Comparison of ENCODE assay signal across 10 cellular contexts in genomic region chr6:31621320-31621939, GRCh38. TPM values are rescaled to one million over a fixed set of nuclear protein-coding genes. Genes with fewer than 3 reads are reported as not detected.
DNase-seq lines count a peak whose midpoint lies in the region; ATAC-seq and TF ChIP-seq lines count a peak whose summit lies in the region.
"Had no signal": no experiment of that assay in that cellular context is flagged by ENCODE, and none has a peak within 500 bp of the region (broad histone marks: within the 10 kb centered on the region; RNA-seq: fewer than 3 reads in every experiment).

No MANE protein-coding gene starts in this region.

- peaks cover 32% of the 10 kb centered on the region for H3K36me3 ChIP-seq in H7 (replicated peaks; ENCODE audit: control insufficient read depth, insufficient read depth, low read length)
- H3K36me3 ChIP-seq in WERI-Rb-1 = peaks cover 58% of the 10 kb centered on the region
- peaks cover 3 to 38% of the 10 kb centered on the region in 2 donors for H3K36me3 ChIP-seq in gastrocnemius medialis

- in situ Hi-C loops in gastrocnemius medialis (cut with MboI; ENCODE audit: low sequenced_read_pairs in 4 of 4) = no loop called here

- ATAC-seq in foreskin keratinocyte (no peak), gastrocnemius medialis (no peak)

- DNase-seq in H7 (no peak), WERI-Rb-1 (no peak), foreskin keratinocyte (no peak), gastrocnemius medialis (no peak), NCI-H2196 (lab: John Stamatoyannopoulos, UW; ENCODE audit: unreplicated experiment) (no peak), GF-D8 (lab: John Stamatoyannopoulos, UW) (no peak)
- DNase-seq in stimulated activated CD4-positive, alpha-beta T cell treated with anti-CD3 and anti-CD28 coated beads, Interleukin-2, amount 100 ng/mL, for 24 hours = no peak
- no peak for DNase-seq in stimulated activated CD4-positive, alpha-beta T cell treated with anti-CD3 and anti-CD28 coated beads, Interleukin-4, amount 100 ng/mL, for 1 hour

- H3K9me3 ChIP-seq in WERI-Rb-1 (ENCODE audit: severe bottlenecking) (no peaks in the 10 kb centered on the region), gastrocnemius medialis (no peaks in the 10 kb centered on the region)

- intact Hi-C loops in gastrocnemius medialis (cut with DNase I; ENCODE audit: low total_unique reads) = loop anchor here (2.0 to 10.0 kb wide), 2 partner anchors 75 to 1007 kb away; partner anchors contain the start of genes ATP6V1G2, MRPS18B, NFKBIL1 and PPP1R10

- H3K27ac ChIP-seq in WERI-Rb-1 = peak overlapping the region; percentile 99
- peak overlapping the region; percentile 88 for H3K27ac ChIP-seq in foreskin keratinocyte
- H3K27ac ChIP-seq in gastrocnemius medialis = peak overlapping the region; percentile 91 to 97 (median 96)

- TF ChIP-seq CTCF in WERI-Rb-1 (IDR thresholded peaks at IDR 0.05; ENCODE audit: low read depth, low read length) (no peak), foreskin keratinocyte (conservative IDR thresholded peaks at IDR 0.05) (no peak), gastrocnemius medialis (IDR thresholded peaks at IDR 0.05 in 4 of 5, conservative IDR thresholded peaks at IDR 0.05 in 1 of 5) (no peak)

- no peaks in the 10 kb centered on the region for H3K27me3 ChIP-seq in H7 (ENCODE audit: control insufficient read depth, insufficient read depth, low read length)
- H3K27me3 ChIP-seq in WERI-Rb-1 (ENCODE audit: insufficient read depth, low read depth, severe bottlenecking) = no peaks in the 10 kb centered on the region
- no peaks in the 10 kb centered on the region for H3K27me3 ChIP-seq in foreskin keratinocyte
- no peaks in the 10 kb centered on the region for H3K27me3 ChIP-seq in gastrocnemius medialis

- H3K4me3 ChIP-seq in H7 (ENCODE audit: insufficient read depth, low read depth, low read length) (peak overlapping the region; percentile 67), WERI-Rb-1 (ENCODE audit: low read depth, low read length) (peak overlapping the region; percentile 74), gastrocnemius medialis (peak overlapping the region; percentile 69 to 95 (median 82))

- H3K4me1 ChIP-seq in foreskin keratinocyte = peaks cover 4% of the 10 kb centered on the region
- H3K4me1 ChIP-seq in gastrocnemius medialis = peaks cover 19 to 21% of the 10 kb centered on the region in 2 donors

- TF ChIP-seq POLR2A in gastrocnemius medialis (IDR thresholded peaks at IDR 0.05) = no peak

RNA-seq across cellular contexts. Expression of gene PRRC2A, which starts 0.9 kb away (rescaled TPM):
- 163 and 176 TPM in 2 replicates for total RNA-seq in H7 (2014; rRNA removed; shearing (Covaris generic))
- total RNA-seq in foreskin keratinocyte = 116 and 126 TPM in 2 replicates
- polyA plus RNA-seq in foreskin keratinocyte = 143 and 149 TPM in 2 replicates
- 10 to 100 TPM; 38.9 to 67.7 (median 52.0) TPM for total RNA-seq in gastrocnemius medialis

RNA-seq across cellular contexts. Expression of gene AIF1, which starts 6.4 kb away (rescaled TPM):
- 0.48 and 1.4 TPM in 2 replicates for total RNA-seq in H7 (2014; rRNA removed; shearing (Covaris generic))
- not detected in 2 replicates for total RNA-seq in foreskin keratinocyte
- not detected in 2 replicates for polyA plus RNA-seq in foreskin keratinocyte
- 10 to 100 TPM in 1 of 4 donors, 1 to 10 TPM in 3; 4.3 to 11.0 (median 4.8) TPM for total RNA-seq in gastrocnemius medialis
- total RNA-seq: LHCN-M2, pulmonary artery endothelial cell had no signal

RNA-seq across cellular contexts. Expression of gene NCR3, which starts 28.6 kb away (rescaled TPM):
- not detected in 2 replicates for total RNA-seq in H7 (2014; rRNA removed; shearing (Covaris generic))
- total RNA-seq in foreskin keratinocyte = not detected in 2 replicates
- polyA plus RNA-seq in foreskin keratinocyte = not detected in 2 replicates
- total RNA-seq in gastrocnemius medialis = not detected
- total RNA-seq: LHCN-M2, pulmonary artery endothelial cell had no signal

RNA-seq across cellular contexts. Expression of gene BAG6, which starts 31.0 kb away (rescaled TPM):
- 320 and 331 TPM in 2 replicates for total RNA-seq in H7 (2014; rRNA removed; shearing (Covaris generic))
- total RNA-seq in foreskin keratinocyte (179 and 180 TPM in 2 replicates), gastrocnemius medialis (100 to 1,000 TPM; 305 to 509 (median 459) TPM)
- 181 and 185 TPM in 2 replicates for polyA plus RNA-seq in foreskin keratinocyte

RNA-seq across cellular contexts. Expression of gene APOM, which starts 34.3 kb away (rescaled TPM):
- total RNA-seq in H7 (2014; rRNA removed; shearing (Covaris generic)) = 3.3 and 4.2 TPM in 2 replicates
- total RNA-seq in foreskin keratinocyte = 0.88 and 1.3 TPM in 2 replicates
- polyA plus RNA-seq in foreskin keratinocyte = 2.7 and 3.0 TPM in 2 replicates
- 1 to 10 TPM; 1.8 to 7.9 (median 2.4) TPM for total RNA-seq in gastrocnemius medialis
